15 cellular contexts compared by ENCODE assay signal in genomic region chr2:215034154-215034553, GRCh38.
DNase-seq lines count a peak whose midpoint lies in the region; ATAC-seq, FAIRE-seq and TF ChIP-seq lines count a peak whose summit lies in the region.
"Had no signal": no experiment of that assay in that cellular context is flagged by ENCODE, and none has a peak within 500 bp of the region (broad histone marks: within the 10 kb centered on the region; RNA-seq: fewer than 3 reads in every experiment).

No MANE protein-coding gene starts in this region.

- no peak overlapping the region for H2AK5ac ChIP-seq in trophoblast cell (ENCODE audit: low read length)

- no peak for FAIRE-seq in K562 (lab: Jason Lieb, UNC)
- FAIRE-seq: A549, GM12878 had no signal

- H3K27ac ChIP-seq in K562 (ENCODE audit: extremely low read depth, low read depth, low read length): no peak overlapping the region
- H3K27ac ChIP-seq in lower lobe of right lung: no peak overlapping the region
- H3K27ac ChIP-seq in trophoblast cell (ENCODE audit: low read depth, low read length): no peak overlapping the region
- H3K27ac ChIP-seq: A549, C4-2B had no signal

- TF ChIP-seq CTCF in K562 (IDR thresholded peaks at IDR 0.05 in 2 of 3, conservative IDR thresholded peaks at IDR 0.05 in 1 of 3; ENCODE audit: insufficient read depth in 2 of 3, low read depth in 1 of 3, low read length in 3 of 3) (no peak), lower lobe of right lung (IDR thresholded peaks at IDR 0.05) (no peak)

- H3K18ac ChIP-seq in trophoblast cell (ENCODE audit: low read length): no peak overlapping the region

- no peak overlapping the region for H2BK12ac ChIP-seq in trophoblast cell (ENCODE audit: low read length)

- no TSS peak for BruUV-seq in K562 (replicated peaks; lab: Mats Ljungman, UMichigan)

- no peak overlapping the region for H4K12ac ChIP-seq in trophoblast cell (ENCODE audit: low read depth, low read length)

- H3K9me3 ChIP-seq in K562 (replicated peaks; ENCODE audit: control insufficient read depth, insufficient read depth, low read depth, low read length) (no peaks in the 10 kb centered on the region), lower lobe of right lung (no peaks in the 10 kb centered on the region), trophoblast cell (ENCODE audit: insufficient read depth, low read depth, low read length) (no peaks in the 10 kb centered on the region)
- H3K9me3 ChIP-seq: A549, BE2C had no signal

- H3K4me1 ChIP-seq in K562 (replicated peaks in 1 of 2; ENCODE audit: control insufficient read depth in 2 of 2, insufficient read depth in 2 of 2, low read length in 2 of 2) (no peaks in the 10 kb centered on the region), lower lobe of right lung (no peaks in the 10 kb centered on the region), trophoblast cell (ENCODE audit: control insufficient read depth in 1 of 2, insufficient read depth in 2 of 2, low read length in 2 of 2) (peaks cover 0 to 3% of the 10 kb centered on the region in 2 experiments)
- H3K4me1 ChIP-seq: A549 had no signal

- H2BK5ac ChIP-seq in trophoblast cell (ENCODE audit: low read depth, low read length, poor library complexity): no peak overlapping the region

- H3K9me1 ChIP-seq in K562 (ENCODE audit: control insufficient read depth, insufficient read depth, low read length): no peaks in the 10 kb centered on the region

- no peaks in the 10 kb centered on the region for H3K36me3 ChIP-seq in K562 (ENCODE audit: control insufficient read depth, insufficient read depth, low read length)
- no peaks in the 10 kb centered on the region for H3K36me3 ChIP-seq in lower lobe of right lung
- no peaks in the 10 kb centered on the region for H3K36me3 ChIP-seq in trophoblast cell (ENCODE audit: control insufficient read depth in 1 of 2, insufficient read depth in 2 of 2, low read length in 2 of 2)
- H3K36me3 ChIP-seq: BE2C had no signal

- H4K91ac ChIP-seq in trophoblast cell (ENCODE audit: low read depth, low read length): no peak overlapping the region

- no peak overlapping the region for H3K14ac ChIP-seq in trophoblast cell (ENCODE audit: low read length)

- in situ Hi-C loops in K562 (cut with MboI): no loop called here

- H3K79me1 ChIP-seq in trophoblast cell (ENCODE audit: low read length): peaks cover 2% of the 10 kb centered on the region

- no peak overlapping the region for H3K4ac ChIP-seq in trophoblast cell (ENCODE audit: low read depth, low read length)

- 0% methylated on average over 3 of the region's 3 CpGs for WGBS in K562 (ENCODE audit: insufficient coverage, low coverage, missing lambda C conversion rate)
- no CpG with 5 or more reads among the region's 3 CpGs for WGBS in trophoblast cell (ENCODE audit: extremely low coverage, insufficient coverage, insufficient read length)

- CTCF ChIA-PET in K562 (lab: Yijun Ruan, JAX; ENCODE audit: low intra/inter-chr PET ratio): no interaction called here

- POLR2A ChIA-PET in K562 (lab: Yijun Ruan, JAX): interaction anchor here (0.6 kb wide), 1 partner anchor 70 kb away, joined by 5 read pairs; no protein-coding TSS in a partner anchor

- H3K4me3 ChIP-seq in K562 (no peak overlapping the region), lower lobe of right lung (no peak overlapping the region), trophoblast cell (ENCODE audit: low read depth, low read length) (no peak overlapping the region)
- H3K4me3 ChIP-seq: A549, GM12878 had no signal

- TF ChIP-seq EP300 in K562 (IDR thresholded peaks at IDR 0.05; ENCODE audit: low read length): no peak

- H3K4me2 ChIP-seq in K562 (ENCODE audit: insufficient read depth, low read length): no peak overlapping the region
- no peak overlapping the region for H3K4me2 ChIP-seq in trophoblast cell (ENCODE audit: low read length)
- H3K4me2 ChIP-seq: A549 had no signal

- H3K27me3 ChIP-seq in K562 (ENCODE audit: control insufficient read depth in 2 of 2, insufficient read depth in 2 of 2, low read length in 2 of 2) (no peaks in the 10 kb centered on the region), lower lobe of right lung (ENCODE audit: low read depth) (no peaks in the 10 kb centered on the region), trophoblast cell (ENCODE audit: insufficient read depth, low read length) (no peaks in the 10 kb centered on the region)
- H3K27me3 ChIP-seq: BE2C had no signal

- H4K20me1 ChIP-seq in K562 (replicated peaks; ENCODE audit: control insufficient read depth, insufficient read depth, low read length): no peaks in the 10 kb centered on the region

- H3K79me2 ChIP-seq in K562 (ENCODE audit: control insufficient read depth, insufficient read depth, low read length) (no peaks in the 10 kb centered on the region), trophoblast cell (ENCODE audit: control insufficient read depth, insufficient read depth, low read length, poor library complexity) (no peaks in the 10 kb centered on the region)

- H2BK120ac ChIP-seq in trophoblast cell (ENCODE audit: insufficient read depth, low read length, poor library complexity): no peak overlapping the region

- intact Hi-C loops in K562 (cut with micrococcal nuclease): no loop called here
- intact Hi-C loops in lower lobe of right lung (cut with DNase I): no loop called here

- no peak for TF ChIP-seq POLR2A in K562 (conservative IDR thresholded peaks at IDR 0.05)

- TF ChIP-seq RAD21 in K562 (CRISPR knock-in tag; conservative IDR thresholded peaks at IDR 0.05 in 1 of 2, IDR thresholded peaks at IDR 0.05 in 1 of 2): no peak

- DNase-seq in NCI-H226 (peak; percentile 53), K562 (ENCODE audit: extremely low read depth in 1 of 4, low spot score in 3 of 4) (no peak), lower lobe of right lung (no peak), trophoblast cell (peak; percentile 65 to 93), HCEC 1CT (no peak)
- DNase-seq: BE2C; CD4-positive, alpha-beta memory T cell; DMS79; GOT3; H9 had no signal

- no peak overlapping the region for H3K9ac ChIP-seq in K562 (ENCODE audit: insufficient read depth in 1 of 2, low read depth in 2 of 2, low read length in 2 of 2)
- no peak overlapping the region for H3K9ac ChIP-seq in trophoblast cell (ENCODE audit: low read length)

- H3K23ac ChIP-seq in trophoblast cell (ENCODE audit: low read length): no peak overlapping the region

- H4K8ac ChIP-seq in trophoblast cell (ENCODE audit: low read depth, low read length): no peak overlapping the region

- H2AFZ ChIP-seq in K562 (ENCODE audit: low read depth, low read length) (no peak overlapping the region), trophoblast cell (ENCODE audit: insufficient read depth, low read length, poor library complexity) (no peak overlapping the region)

- ATAC-seq in K562: no peak
- peak; percentile 42 to 43 for ATAC-seq in lower lobe of right lung
- no peak for ATAC-seq in HG03097 (IDR thresholded peaks at IDR 0.05; ENCODE audit: low FRiP score, unreplicated experiment)
- ATAC-seq in GM21529 (IDR thresholded peaks at IDR 0.05; ENCODE audit: unreplicated experiment): no peak
- ATAC-seq: A549, GM12878 had no signal

TF ChIP-seq in K562, 482 proteins besides CTCF, POLR2A, EP300 and RAD21:
- peak; percentile 55 for TF ChIP-seq FOXJ2 (tag; IDR thresholded peaks at IDR 0.05)
- no peak for TF ChIP-seq MAFG (tag; conservative IDR thresholded peaks at IDR 0.05)

Comparison
In these comparisons a context has a peak if more than half of its experiments do, and no peak if none do; other contexts are left out.
1. DNase-seq: peak in NCI-H226 (single experiment) and trophoblast cell (2 of 2); none in K562 (0 of 4), lower lobe of right lung (single experiment) and HCEC 1CT (single experiment).
2. ATAC-seq: peak in lower lobe of right lung (2 of 2); none in K562 (single experiment), HG03097 (single experiment) and GM21529 (single experiment).